ENCODE assay signal across 8 cellular contexts in the genomic region with DNA sequence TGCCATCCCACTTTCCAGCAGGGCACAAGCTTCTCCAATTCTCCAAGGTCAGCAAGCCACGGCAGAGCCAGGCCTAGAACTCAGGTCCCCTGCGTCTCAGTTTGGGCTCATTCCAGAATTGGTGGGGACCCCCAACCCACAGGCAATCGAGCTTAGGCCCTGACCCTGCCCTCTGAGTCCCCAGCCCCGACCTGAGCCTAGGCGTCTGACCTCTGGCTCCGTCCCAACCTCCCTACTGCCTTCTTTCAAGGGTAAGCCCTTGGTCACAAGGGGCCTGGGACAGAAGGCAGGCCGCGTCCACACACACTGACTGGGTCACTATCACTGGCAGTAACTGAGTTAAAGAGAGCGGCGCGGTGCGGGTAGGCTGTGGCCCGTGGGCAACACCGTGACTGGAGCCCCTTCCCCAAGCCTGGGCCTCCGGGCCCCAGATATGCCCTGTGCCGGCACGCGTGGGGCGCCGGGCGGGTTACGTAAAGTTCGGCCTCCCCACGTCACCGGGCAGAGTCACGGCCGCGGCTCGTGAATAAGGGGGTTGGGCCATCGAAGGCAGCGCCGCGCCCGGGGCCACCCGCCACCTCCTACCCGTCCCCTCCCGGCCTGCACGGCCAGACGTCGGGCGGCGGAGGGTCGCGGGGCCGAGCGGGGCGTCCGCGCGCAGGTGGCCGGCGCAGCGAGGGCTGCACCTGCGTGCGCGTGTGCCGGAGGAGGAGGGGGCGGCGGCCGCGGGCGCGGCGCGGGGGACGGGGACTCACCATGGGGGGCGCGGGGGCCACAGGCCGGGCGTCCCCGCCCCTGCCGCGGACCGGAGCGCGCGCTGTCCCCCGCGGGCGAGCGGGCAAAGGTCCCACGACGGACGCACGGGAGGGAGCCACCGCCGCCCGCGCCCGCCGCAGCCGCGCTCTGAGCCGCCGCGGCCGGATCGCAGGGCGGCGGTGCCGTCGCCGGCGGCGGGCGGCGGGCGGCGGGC. TPM values are rescaled to one million over a fixed set of nuclear protein-coding genes. Genes with fewer than 3 reads are reported as not detected.
DNase-seq lines count a peak whose midpoint lies in the region; ATAC-seq and TF ChIP-seq lines count a peak whose summit lies in the region.

No MANE protein-coding gene starts in this region.

- intact Hi-C loops in adrenal gland (cut with DNase I): no loop called here
- intact Hi-C loops in cardiac septum (cut with DNase I): loop anchor here (5.0 kb wide), 1 partner anchor 192 kb away; a partner anchor contains a TSS
- intact Hi-C loops in posterior vena cava (cut with DNase I): no loop called here

- no peaks in the 10 kb centered on the region for H3K27me3 ChIP-seq in adrenal gland

- DNase-seq in NCI-H226: peak; percentile 15
- peak; percentile 69 to 87 (median 79) for DNase-seq in adrenal gland
- DNase-seq in cardiac septum (ENCODE audit: low spot score): peak; percentile 82
- peak; percentile 93 for DNase-seq in posterior vena cava (ENCODE audit: low spot score)
- DNase-seq in iPS-NIHi7 (ENCODE audit: extremely low spot score): no peak

- TF ChIP-seq CTCF in C4-2B (conservative IDR thresholded peaks at IDR 0.05) (no peak), adrenal gland (IDR thresholded peaks at IDR 0.05) (no peak)

- H3K27ac ChIP-seq in C4-2B (peak overlapping the region; percentile 90), adrenal gland (peak overlapping the region; percentile 71 to 91 (median 73))

- peak overlapping the region in 3 of 4 donors; percentile 8 to 62 (median 49) for H3K4me3 ChIP-seq in adrenal gland

- 3 to 23% (median 8%) methylated on average over 10 to 109 of the region's 109 CpGs for WGBS in adrenal gland, 4 donors

- H3K9me3 ChIP-seq in adrenal gland (replicated peaks in 1 of 3): no peaks in the 10 kb centered on the region

- peaks cover 7 to 20% of the 10 kb centered on the region in 2 donors for H3K4me1 ChIP-seq in adrenal gland (replicated peaks in 1 of 2)

- H3K36me3 ChIP-seq in adrenal gland (replicated peaks in 1 of 2): no peaks in the 10 kb centered on the region

- ATAC-seq in GM21723 (IDR thresholded peaks at IDR 0.05; ENCODE audit: unreplicated experiment) (peak; percentile 12), HG03378 (IDR thresholded peaks at IDR 0.05; ENCODE audit: unreplicated experiment) (no peak)

- TF ChIP-seq POLR2A in adrenal gland (IDR thresholded peaks at IDR 0.05): peak in 1 of 2 donors; percentile 28

RNA-seq across cellular contexts. Expression of a gene that starts 0.5 kb away (rescaled TPM):
- total RNA-seq in adrenal gland (100 to 1,000 TPM in 1 of 8 donors, 10 to 100 TPM in 7; 21.4 to 105 (median 50.8) TPM), cardiac septum (137 TPM), posterior vena cava (10 to 100 TPM; 14.0 TPM)
- polyA plus RNA-seq in adrenal gland: 10 to 100 TPM in 2 of 3 donors, 1 to 10 TPM in 1; 2.6 to 35.2 (median 19.5) TPM
